14 cellular contexts compared by ENCODE assay signal in genomic region chr17:32516940-32517711, GRCh38. TPM values are rescaled to one million over a fixed set of nuclear protein-coding genes. Genes with fewer than 3 reads are reported as not detected.
A peak's percentile ranks its signal among the peaks of the same experiment; 100 is the strongest.
DNase-seq lines count a peak whose midpoint lies in the region; ATAC-seq, FAIRE-seq and TF ChIP-seq lines count a peak whose summit lies in the region.
"Had no signal": no experiment of that assay in that cellular context is flagged by ENCODE, and none has a peak within 500 bp of the region (broad histone marks: within the 10 kb centered on the region; RNA-seq: fewer than 3 reads in every experiment).

No MANE protein-coding gene starts in this region.

- H3K4me3 Mint-ChIP-seq in activated CD4-positive, alpha-beta memory T cell treated with anti-CD3 and anti-CD28 coated beads, Interleukin-2, amount 10 ng/mL, durations not matched to agents 7 days and 5 days: no peak overlapping the region
- H3K4me3 Mint-ChIP-seq in natural killer cell treated with Interleukin-12 subunit alpha and Interleukin-12 subunit beta and Interleukin-15 and Interleukin-18, amount 100 ng/mL, for 72 hours: peak overlapping the region; percentile 58

- no peak for ATAC-seq in natural killer cell treated with Interleukin-12 subunit alpha and Interleukin-12 subunit beta and Interleukin-15 and Interleukin-18, amount 100 ng/mL, for 72 hours
- ATAC-seq in HepG2 (no peak), GM21786 (IDR thresholded peaks at IDR 0.05; ENCODE audit: unreplicated experiment) (no peak)

- no peaks in the 10 kb centered on the region for H3K36me3 ChIP-seq in HepG2 (replicated peaks in 1 of 2; ENCODE audit: control insufficient read depth in 1 of 2, insufficient read depth in 2 of 2, low read length in 2 of 2)
- H3K36me3 ChIP-seq: colonic mucosa, thoracic aorta had no signal

- CTCF ChIA-PET in activated CD4-positive, alpha-beta memory T cell treated with anti-CD3 and anti-CD28 coated beads, Interleukin-2, amount 10 ng/mL, durations not matched to agents 7 days and 5 days (lab: Charles Lee): interaction anchor here (0.6 to 1.0 kb wide), 3 partner anchors 14 to 198 kb away, joined by 3 to 8 read pairs (median 4); no protein-coding TSS in a partner anchor
- CTCF ChIA-PET in HepG2 (lab: Yijun Ruan, JAX; ENCODE audit: low intra/inter-chr PET ratio, low total read pairs): no interaction called here

- TF ChIP-seq RAD21 in HepG2 (CRISPR knock-in tag; IDR thresholded peaks at IDR 0.05): no peak

- H3K4me2 ChIP-seq in HepG2 (ENCODE audit: low read depth, low read length): no peak overlapping the region

- no peaks in the 10 kb centered on the region for H4K20me1 ChIP-seq in HepG2 (ENCODE audit: insufficient read depth, low read length)

- peaks cover 29% of the 10 kb centered on the region for H3K4me1 ChIP-seq in HepG2 (ENCODE audit: insufficient read depth, low read length)

- H3K4me3 ChIP-seq in HepG2 (replicated peaks in 1 of 3; ENCODE audit: insufficient read depth in 1 of 3, low read depth in 2 of 3, low read length in 3 of 3): no peak overlapping the region
- H3K4me3 ChIP-seq: colonic mucosa, thoracic aorta had no signal

- peaks cover 54% of the 10 kb centered on the region for H3K4me1 Mint-ChIP-seq in activated CD4-positive, alpha-beta memory T cell treated with anti-CD3 and anti-CD28 coated beads, Interleukin-2, amount 10 ng/mL, durations not matched to agents 7 days and 5 days
- peaks cover 42 to 43% of the 10 kb centered on the region in 2 donors for H3K4me1 Mint-ChIP-seq in natural killer cell treated with Interleukin-12 subunit alpha and Interleukin-12 subunit beta and Interleukin-15 and Interleukin-18, amount 100 ng/mL, for 72 hours (ENCODE audit: low read depth in 2 of 2)

- H3K9ac ChIP-seq in HepG2 (ENCODE audit: insufficient read depth, low read depth, low read length): no peak overlapping the region

- POLR2A ChIA-PET in activated CD4-positive, alpha-beta memory T cell treated with anti-CD3 and anti-CD28 coated beads, Interleukin-2, amount 10 ng/mL, durations not matched to agents 7 days and 5 days (lab: Charles Lee): interaction anchor here (0.9 to 4.1 kb wide), 6 partner anchors 8 to 139 kb away, joined by 3 to 21 read pairs (median 4); no protein-coding TSS in a partner anchor
- POLR2A ChIA-PET in HepG2 (lab: Yijun Ruan, JAX): no interaction called here

- no peak for TF ChIP-seq CTCF in HepG2 (CRISPR knock-in tag; IDR thresholded peaks at IDR 0.05)

- peak overlapping the region; percentile 8 for H3K27ac Mint-ChIP-seq in activated CD4-positive, alpha-beta memory T cell treated with anti-CD3 and anti-CD28 coated beads, Interleukin-2, amount 10 ng/mL, durations not matched to agents 7 days and 5 days
- H3K27ac Mint-ChIP-seq in natural killer cell treated with Interleukin-12 subunit alpha and Interleukin-12 subunit beta and Interleukin-15 and Interleukin-18, amount 100 ng/mL, for 72 hours: peak overlapping the region; percentile 22 to 53

- no peaks in the 10 kb centered on the region for H3K9me3 Mint-ChIP-seq in activated CD4-positive, alpha-beta memory T cell treated with anti-CD3 and anti-CD28 coated beads, Interleukin-2, amount 10 ng/mL, durations not matched to agents 7 days and 5 days
- H3K9me3 Mint-ChIP-seq in natural killer cell treated with Interleukin-12 subunit alpha and Interleukin-12 subunit beta and Interleukin-15 and Interleukin-18, amount 100 ng/mL, for 72 hours: no peaks in the 10 kb centered on the region

- in situ Hi-C loops in HepG2 (cut with HindIII; ENCODE audit: extremely low pct_ligation_motif_present, low pct_unique_long_range_greater_than_20kb): no loop called here

- BruUV-seq in HepG2 (replicated peaks; lab: Mats Ljungman, UMichigan): no TSS peak

- H3K27ac ChIP-seq in HepG2 (ENCODE audit: extremely low read length, insufficient read depth, low read length): no peak overlapping the region
- H3K27ac ChIP-seq: 22Rv1, colonic mucosa, thoracic aorta had no signal

- H3K79me2 ChIP-seq in HepG2 (ENCODE audit: insufficient read depth, low read length): no peaks in the 10 kb centered on the region

- H3K27me3 ChIP-seq in HepG2 (ENCODE audit: control insufficient read depth in 1 of 2, insufficient read depth in 2 of 2, low read length in 2 of 2): no peaks in the 10 kb centered on the region; a peak in 1 of 5 replicates
- H3K27me3 ChIP-seq: colonic mucosa had no signal

- no peak for TF ChIP-seq POLR2A in HepG2 (IDR thresholded peaks at IDR 0.05; ENCODE audit: insufficient read depth in 1 of 2, low read depth in 2 of 2, low read length in 2 of 2)

- peak; percentile 85 for FAIRE-seq in GM19239 (lab: Jason Lieb, UNC)
- FAIRE-seq in HepG2 (lab: Jason Lieb, UNC): no peak

- H2AFZ ChIP-seq in HepG2 (ENCODE audit: low read length): no peak overlapping the region

- TF ChIP-seq EP300 in HepG2 (IDR thresholded peaks at IDR 0.05; ENCODE audit: low read depth in 2 of 2, low read length in 2 of 2) (no peak), HepG2 (CRISPR knock-in tag; IDR thresholded peaks at IDR 0.05; ENCODE audit: borderline replicate concordance) (no peak)

- 79% methylated on average over 9 of the region's 12 CpGs for WGBS in HepG2 (ENCODE audit: low lambda C conversion rate)

- DNase-seq in DMS153 treated with DMSO at 0.1 percent for 48 hours (lab: John Stamatoyannopoulos, UW; ENCODE audit: unreplicated experiment) (peak; percentile 6), DMS153 (lab: John Stamatoyannopoulos, UW) (no peak), GM19239 (ENCODE audit: insufficient read length, low spot score) (no peak), HepG2 (ENCODE audit: low spot score) (no peak), COR-L47 (lab: John Stamatoyannopoulos, UW) (no peak)
- DNase-seq in activated CD4-positive, alpha-beta memory T cell treated with anti-CD3 and anti-CD28 coated beads, Interleukin-2, amount 10 ng/mL, durations not matched to agents 7 days and 5 days: no peak
- DNase-seq in natural killer cell treated with Interleukin-12 subunit alpha and Interleukin-12 subunit beta and Interleukin-15 and Interleukin-18, amount 100 ng/mL, for 72 hours (ENCODE audit: low spot score): no peak
- DNase-seq: colonic mucosa, GDM1, glutamatergic neuron, RPMI8226 had no signal

- no peaks in the 10 kb centered on the region for H3K9me3 ChIP-seq in HepG2 (ENCODE audit: low read length)
- H3K9me3 ChIP-seq: colonic mucosa, thoracic aorta had no signal

- intact Hi-C loops in HepG2 (cut with micrococcal nuclease; ENCODE audit: unreplicated experiment): no loop called here

- H3K27me3 Mint-ChIP-seq in activated CD4-positive, alpha-beta memory T cell treated with anti-CD3 and anti-CD28 coated beads, Interleukin-2, amount 10 ng/mL, durations not matched to agents 7 days and 5 days: peaks cover 3% of the 10 kb centered on the region
- no peaks in the 10 kb centered on the region for H3K27me3 Mint-ChIP-seq in natural killer cell treated with Interleukin-12 subunit alpha and Interleukin-12 subunit beta and Interleukin-15 and Interleukin-18, amount 100 ng/mL, for 72 hours

- H3K36me3 Mint-ChIP-seq in activated CD4-positive, alpha-beta memory T cell treated with anti-CD3 and anti-CD28 coated beads, Interleukin-2, amount 10 ng/mL, durations not matched to agents 7 days and 5 days (ENCODE audit: low read depth): no peaks in the 10 kb centered on the region
- no peaks in the 10 kb centered on the region for H3K36me3 Mint-ChIP-seq in natural killer cell treated with Interleukin-12 subunit alpha and Interleukin-12 subunit beta and Interleukin-15 and Interleukin-18, amount 100 ng/mL, for 72 hours

RNA-seq across cellular contexts. Expression of gene CDK5R1, which starts 30.3 kb away (rescaled TPM):
- 1 to 10 TPM; 7.4 to 7.9 TPM for total RNA-seq in activated CD4-positive, alpha-beta memory T cell treated with anti-CD3 and anti-CD28 coated beads, Interleukin-2, amount 10 ng/mL, durations not matched to agents 7 days and 5 days
- 1 to 10 TPM; 3.7 to 5.9 TPM for total RNA-seq in natural killer cell treated with Interleukin-12 subunit alpha and Interleukin-12 subunit beta and Interleukin-15 and Interleukin-18, amount 100 ng/mL, for 72 hours
- 2.5 and 3.9 TPM in 2 replicates for total RNA-seq in HepG2 (2016; rRNA removed; fragmentation: Illumina TruSeq; extraction: Trizol)
- 0.71 TPM in 2 replicates for total RNA-seq in HepG2 (2016; cell fraction: cytosol; rRNA removed; fragmentation: Illumina TruSeq; extraction: Trizol; ENCODE audit: low read depth)
- total RNA-seq in HepG2 (2016; cell fraction: insoluble cytoplasmic fraction; rRNA removed; fragmentation: Illumina TruSeq; extraction: Trizol): 2.2 and 3.5 TPM in 2 replicates
- total RNA-seq in HepG2 (2016; cell fraction: membrane; rRNA removed; fragmentation: Illumina TruSeq; extraction: Trizol): 2.5 and 3.2 TPM in 2 replicates
- 4.4 and 5.2 TPM in 2 replicates for total RNA-seq in HepG2 (2016; cell fraction: nucleus; rRNA removed; fragmentation: Illumina TruSeq; extraction: Trizol)
- 1.1 and 1.4 TPM in 2 replicates for polyA plus RNA-seq in HepG2 (2011; rRNA removed)
- polyA plus RNA-seq in HepG2 (2011; cell fraction: cytosol; rRNA removed): 1.0 and 1.1 TPM in 2 replicates
- 3.4 and 3.9 TPM in 2 replicates for polyA plus RNA-seq in HepG2 (2011; cell fraction: nucleus; rRNA removed)
- polyA plus RNA-seq in HepG2 (2012): 2.0 and 2.1 TPM in 2 replicates
- 0.42 and 0.75 TPM in 2 replicates for polyA plus RNA-seq in HepG2 (2016; cell fraction: cytosol; fragmentation: Illumina TruSeq; extraction: Trizol; ENCODE audit: low read depth)
- 2.5 and 3.0 TPM in 2 replicates for polyA plus RNA-seq in HepG2 (2016; cell fraction: insoluble cytoplasmic fraction; fragmentation: Illumina TruSeq; extraction: Trizol; ENCODE audit: low read depth)
- 1.6 and 1.9 TPM in 2 replicates for polyA plus RNA-seq in HepG2 (2016; cell fraction: membrane; fragmentation: Illumina TruSeq; extraction: Trizol; ENCODE audit: low read depth)
- polyA plus RNA-seq in HepG2 (2016; cell fraction: nucleus; fragmentation: Illumina TruSeq; extraction: Trizol; ENCODE audit: insufficient read depth, low read depth): 8.0 and 8.4 TPM in 2 replicates
- polyA minus RNA-seq in HepG2 (2011; rRNA and poly(A)+ RNA removed; ENCODE audit: low replicate concordance): 0.37 and 4.7 TPM in 2 replicates
- 1.1 and 1.7 TPM in 2 replicates for polyA minus RNA-seq in HepG2 (2011; cell fraction: cytosol; rRNA and poly(A)+ RNA removed)
- polyA minus RNA-seq in HepG2 (2011; cell fraction: nucleus; rRNA and poly(A)+ RNA removed): 2.4 and 2.6 TPM in 2 replicates
